8 cellular contexts compared by ENCODE assay signal in genomic region chr1:11934295-11935039, GRCh38. TPM values are rescaled to one million over a fixed set of nuclear protein-coding genes. Genes with fewer than 3 reads are reported as not detected.
DNase-seq lines count a peak whose midpoint lies in the region; ATAC-seq, FAIRE-seq and TF ChIP-seq lines count a peak whose summit lies in the region.

TSS of gene PLOD1 (plus strand) at chr1:11934717. CDS start at chr1:11934780, 63 bp downstream.

- peak within 1 kb of the TSS; percentile 89 for H3K4me3 ChIP-seq in ACC112 (ENCODE audit: low read depth, low read length)
- H3K4me3 ChIP-seq in keratinocyte (ENCODE audit: control insufficient read depth in 2 of 3, extremely low read depth in 1 of 3, insufficient read depth in 2 of 3, low read depth in 1 of 3, low read length in 3 of 3), result peak within 1 kb of the TSS; percentile 76 to 86 (median 78)

- H3K9ac ChIP-seq in keratinocyte (ENCODE audit: control insufficient read depth, extremely low read depth, insufficient read depth, low read length), result peak within 1 kb of the TSS; percentile 68

- dilution Hi-C loops in keratinocyte (cut with MboI; ENCODE audit: extremely low pct_ligation_motif_present, low sequenced_read_pairs), result no loop called here

- H3K4me1 ChIP-seq in ACC112 (ENCODE audit: control insufficient read depth, insufficient read depth, low read length, unreplicated experiment) (peaks cover 43% of the 10 kb centered on the region), keratinocyte (ENCODE audit: control insufficient read depth, extremely low read depth, insufficient read depth, low read length) (peaks cover 21% of the 10 kb centered on the region)

- peak; percentile 23 for FAIRE-seq in keratinocyte (lab: Jason Lieb, UNC)

- DNase-seq in NCI-H446 (lab: John Stamatoyannopoulos, UW) (peak; percentile 70 to 90), keratinocyte (ENCODE audit: low read depth, low spot score) (no peak)
- DNase-seq in activated CD4-positive, CD25-positive, alpha-beta regulatory T cell treated with anti-CD3 and anti-CD28 coated beads, Interleukin-2, amount 50 U/mL, for 16 hours (ENCODE audit: low read depth, low spot score), result peak; percentile 72
- peak; percentile 69 for DNase-seq in central memory CD4-positive, alpha-beta T cell
- peak; percentile 85 for DNase-seq in stimulated activated CD4-positive, alpha-beta T cell treated with anti-CD3 and anti-CD28 coated beads, Interleukin-12 subunit alpha, Interleukin-12 subunit beta, amount 100 ng/mL, for 4 hours

- ATAC-seq in GM18861 (IDR thresholded peaks at IDR 0.05; ENCODE audit: unreplicated experiment) (peak; percentile 58), HG03097 (IDR thresholded peaks at IDR 0.05; ENCODE audit: low FRiP score, unreplicated experiment) (peak; percentile 81)

- H3K9me3 ChIP-seq in keratinocyte (ENCODE audit: control insufficient read depth, low read depth, low read length), result no peaks in the 10 kb centered on the region

- H3K4me2 ChIP-seq in keratinocyte (ENCODE audit: control insufficient read depth, extremely low read depth, insufficient read depth, low read depth, low read length), result peak within 1 kb of the TSS; percentile 85

- peak within 1 kb of the TSS; percentile 95 for H2AFZ ChIP-seq in ACC112 (ENCODE audit: low read length, unreplicated experiment)
- H2AFZ ChIP-seq in keratinocyte (ENCODE audit: control insufficient read depth, low read length), result peak within 1 kb of the TSS; percentile 94

- TF ChIP-seq CTCF in keratinocyte (optimal IDR thresholded peaks at IDR 0.05 in 1 of 3, IDR thresholded peaks at IDR 0.05 in 1 of 3, conservative IDR thresholded peaks at IDR 0.05 in 1 of 3; ENCODE audit: extremely low read depth in 1 of 3, insufficient read depth in 2 of 3, low read length in 3 of 3), result no peak

- no peaks in the 10 kb centered on the region for H3K9me1 ChIP-seq in keratinocyte (ENCODE audit: control insufficient read depth, extremely low read depth, insufficient read depth, low read length)

- H4K20me1 ChIP-seq in keratinocyte (ENCODE audit: control insufficient read depth, extremely low read depth, insufficient read depth, low read length), result no peaks in the 10 kb centered on the region

- H3K79me2 ChIP-seq in ACC112 (ENCODE audit: control insufficient read depth, insufficient read depth, low read length, unreplicated experiment), result peaks cover 48% of the 10 kb centered on the region
- peaks cover 11% of the 10 kb centered on the region for H3K79me2 ChIP-seq in keratinocyte (ENCODE audit: control insufficient read depth, insufficient read depth, low read length)

- H3K27ac ChIP-seq in ACC112 (ENCODE audit: low read depth, low read length) (peak within 1 kb of the TSS; percentile 30), keratinocyte (ENCODE audit: control insufficient read depth, insufficient read depth, low read length) (peak within 1 kb of the TSS; percentile 55)

- H3K27me3 ChIP-seq in ACC112 (ENCODE audit: insufficient read depth, low read length) (no peaks in the 10 kb centered on the region), keratinocyte (ENCODE audit: control insufficient read depth, extremely low read depth, insufficient read depth, low read length) (no peaks in the 10 kb centered on the region)

- H3K36me3 ChIP-seq in ACC112 (ENCODE audit: insufficient read depth, low read length), result no peaks in the 10 kb centered on the region
- peaks cover 0 to 5% of the 10 kb centered on the region in 2 experiments for H3K36me3 ChIP-seq in keratinocyte (ENCODE audit: control insufficient read depth in 2 of 2, extremely low read depth in 1 of 2, insufficient read depth in 2 of 2, low read length in 2 of 2)

RNA-seq across cellular contexts. Expression of gene PLOD1, which starts in this region (rescaled TPM):
- 63.6 to 91.9 TPM (median 88.4 TPM) in 3 replicates for polyA plus RNA-seq in keratinocyte
- 10.6 TPM for polyA plus RNA-seq in keratinocyte (2011; ENCODE audit: low read depth)
- 32.3 and 52.5 TPM in 2 replicates for polyA plus RNA-seq in keratinocyte (2011; cell fraction: cytosol; rRNA removed)
- polyA plus RNA-seq in keratinocyte (2011; cell fraction: nucleus; rRNA removed), result 112 and 138 TPM in 2 replicates
- polyA plus RNA-seq in keratinocyte (2012; ENCODE audit: low replicate concordance), result 17.2 and 88.4 TPM in 2 replicates
- polyA minus RNA-seq in keratinocyte, result 77.4 to 137 TPM (median 96.6 TPM) in 3 replicates
- polyA minus RNA-seq in keratinocyte (2011; cell fraction: cytosol; rRNA and poly(A)+ RNA removed), result 110 TPM
- 192 and 207 TPM in 2 replicates for polyA minus RNA-seq in keratinocyte (2011; cell fraction: nucleus; rRNA and poly(A)+ RNA removed)
